ENCODE assay signal across 8 cellular contexts in genomic region chr11:75563501-75563977, GRCh38. TPM values are rescaled to one million over a fixed set of nuclear protein-coding genes. Genes with fewer than 3 reads are reported as not detected.
DNase-seq lines count a peak whose midpoint lies in the region; ATAC-seq and TF ChIP-seq lines count a peak whose summit lies in the region.

No MANE protein-coding gene starts in this region.

- peak overlapping the region; percentile 35 for H2BK120ac ChIP-seq in neuronal stem cell (ENCODE audit: low read depth, low read length)

- peak overlapping the region; percentile 96 for H3K18ac ChIP-seq in neuronal stem cell (ENCODE audit: low read length)

- no peak for TF ChIP-seq CTCF in CD4-positive, alpha-beta T cell (IDR thresholded peaks at IDR 0.05)
- TF ChIP-seq CTCF in Peyer's patch (IDR thresholded peaks at IDR 0.05) (no peak), epithelial cell of esophagus (IDR thresholded peaks at IDR 0.05; ENCODE audit: insufficient read depth, low read depth, low read length, missing control alignments) (no peak)

- H3K4me3 ChIP-seq in Peyer's patch, result peak overlapping the region; percentile 72 to 76 (median 74)
- peak overlapping the region; percentile 79 for H3K4me3 ChIP-seq in epithelial cell of esophagus (ENCODE audit: low read length)
- peak overlapping the region; percentile 74 to 94 for H3K4me3 ChIP-seq in neuronal stem cell (ENCODE audit: low read length in 2 of 2)

- no peak for ATAC-seq in CD4-positive, alpha-beta T cell (ENCODE audit: poor library complexity)
- no peak for ATAC-seq in HG03342 (IDR thresholded peaks at IDR 0.05; ENCODE audit: unreplicated experiment)
- no peak for ATAC-seq in GM19035 (IDR thresholded peaks at IDR 0.05; ENCODE audit: unreplicated experiment)

- peaks cover 0 to 64% (median 8%) of the 10 kb centered on the region in 4 donors for H3K4me1 ChIP-seq in Peyer's patch
- peaks cover 43 to 48% of the 10 kb centered on the region in 2 donors for H3K4me1 ChIP-seq in neuronal stem cell (ENCODE audit: control insufficient read depth in 2 of 2, insufficient read depth in 1 of 2, low read depth in 1 of 2, low read length in 2 of 2)

- H4K91ac ChIP-seq in neuronal stem cell (ENCODE audit: low read depth, low read length, poor library complexity), result peak overlapping the region; percentile 34

- H3K9ac ChIP-seq in neuronal stem cell (ENCODE audit: low read depth, low read length, poor library complexity), result peak overlapping the region; percentile 80

- H3K4me2 ChIP-seq in neuronal stem cell (ENCODE audit: insufficient read depth, low read length, poor library complexity, severe bottlenecking), result peak overlapping the region; percentile 73

- peak overlapping the region; percentile 16 for H2BK15ac ChIP-seq in neuronal stem cell (ENCODE audit: low read length)

- intact Hi-C loops in CD4-positive, alpha-beta T cell (cut with DNase I, micrococcal nuclease), result no loop called here

- no CpG with 5 or more reads among the region's 5 CpGs for WGBS in neuronal stem cell (ENCODE audit: extremely low coverage in 2 of 2, insufficient read length in 2 of 2, insufficient replicate concordance in 1 of 2), 2 donors

- H3K27me3 Mint-ChIP-seq in CD4-positive, alpha-beta T cell, result no peaks in the 10 kb centered on the region

- no peak for TF ChIP-seq POLR2A in Peyer's patch (IDR thresholded peaks at IDR 0.05)

- peaks cover 7% of the 10 kb centered on the region for H3K79me1 ChIP-seq in neuronal stem cell (ENCODE audit: low read depth, low read length)

- H2BK12ac ChIP-seq in neuronal stem cell (ENCODE audit: low read length), result no peak overlapping the region

- peak overlapping the region; percentile 71 for H2BK5ac ChIP-seq in neuronal stem cell (ENCODE audit: low read length)

- peak overlapping the region; percentile 26 for H2AK5ac ChIP-seq in neuronal stem cell (ENCODE audit: low read depth, low read length)

- H3K27ac ChIP-seq in CD4-positive, alpha-beta T cell (ENCODE audit: low read depth, low read length), result peak overlapping the region; percentile 41
- peak overlapping the region; percentile 87 to 97 (median 94) for H3K27ac ChIP-seq in Peyer's patch
- peak overlapping the region; percentile 99 for H3K27ac ChIP-seq in neuronal stem cell (replicated peaks; ENCODE audit: low read length)

- peak overlapping the region; percentile 15 for H3K4ac ChIP-seq in neuronal stem cell (ENCODE audit: low read length)

- H3K4me3 Mint-ChIP-seq in CD4-positive, alpha-beta T cell, result peak overlapping the region; percentile 99

- peaks cover 47% of the 10 kb centered on the region for H3K4me1 Mint-ChIP-seq in CD4-positive, alpha-beta T cell (ENCODE audit: low read depth)

- CTCF ChIA-PET in CD4-positive, alpha-beta T cell (lab: Charles Lee), result no interaction called here

- no peak overlapping the region for H3K14ac ChIP-seq in neuronal stem cell (ENCODE audit: low read length)

- DNase-seq in CD4-positive, alpha-beta T cell, result no peak
- DNase-seq in Peyer's patch (no peak), epithelial cell of esophagus (ENCODE audit: low read depth) (peak; percentile 87), neuronal stem cell (ENCODE audit: low spot score) (no peak), kidney tubule cell (ENCODE audit: low spot score) (no peak), NCI-H748 (lab: John Stamatoyannopoulos, UW; ENCODE audit: unreplicated experiment) (no peak)

- no peaks in the 10 kb centered on the region for H3K27me3 ChIP-seq in CD4-positive, alpha-beta T cell (ENCODE audit: control insufficient read depth, insufficient read depth, low read length)
- no peaks in the 10 kb centered on the region for H3K27me3 ChIP-seq in Peyer's patch
- H3K27me3 ChIP-seq in neuronal stem cell (ENCODE audit: control insufficient read depth in 3 of 3, insufficient read depth in 3 of 3, low read depth in 1 of 3, low read length in 3 of 3), result no peaks in the 10 kb centered on the region

- no peak overlapping the region for H3K23ac ChIP-seq in neuronal stem cell (ENCODE audit: low read depth, low read length, poor library complexity)

- H3K27ac Mint-ChIP-seq in CD4-positive, alpha-beta T cell, result peak overlapping the region; percentile 94

- peaks cover 20% of the 10 kb centered on the region for H3K36me3 Mint-ChIP-seq in CD4-positive, alpha-beta T cell (ENCODE audit: low read depth)

- peak overlapping the region; percentile 86 for H2AFZ ChIP-seq in neuronal stem cell (ENCODE audit: low read length)

- no peaks in the 10 kb centered on the region for H3K9me3 ChIP-seq in CD4-positive, alpha-beta T cell (ENCODE audit: control insufficient read depth, low read length)
- no peaks in the 10 kb centered on the region for H3K9me3 ChIP-seq in Peyer's patch
- H3K9me3 ChIP-seq in neuronal stem cell (replicated peaks in 1 of 2; ENCODE audit: control insufficient read depth in 2 of 2, insufficient read depth in 1 of 2, low read depth in 1 of 2, low read length in 2 of 2), result no peaks in the 10 kb centered on the region

- H3K36me3 ChIP-seq in Peyer's patch (peaks cover 0 to 21% (median 0%) of the 10 kb centered on the region in 3 donors), neuronal stem cell (replicated peaks in 1 of 2; ENCODE audit: control insufficient read depth in 2 of 2, insufficient read depth in 2 of 2, low read length in 2 of 2) (peaks cover 23 to 51% of the 10 kb centered on the region in 2 donors)

- H4K8ac ChIP-seq in neuronal stem cell (ENCODE audit: low read depth, low read length), result no peak overlapping the region

- POLR2A ChIA-PET in CD4-positive, alpha-beta T cell (lab: Charles Lee), result no interaction called here

- H3K9me3 Mint-ChIP-seq in CD4-positive, alpha-beta T cell, result no peaks in the 10 kb centered on the region

RNA-seq across cellular contexts. Expression of gene SERPINH1, which starts 1.5 kb away (rescaled TPM):
- 1 to 10 TPM; 3.5 to 4.1 TPM for total RNA-seq in CD4-positive, alpha-beta T cell
- 10 to 100 TPM; 35.4 to 50.9 (median 43.4) TPM for total RNA-seq in Peyer's patch
- polyA plus RNA-seq in neuronal stem cell (2013, experiment 1 of 2), result 246 TPM
- polyA plus RNA-seq in neuronal stem cell (2013, experiment 2 of 2), result 246 TPM

RNA-seq across cellular contexts. Expression of gene GDPD5, which starts 37.8 kb away (rescaled TPM):
- 100 to 1,000 TPM in 1 of 2 experiments, 10 to 100 TPM in 1; 91.6 to 101 TPM for total RNA-seq in CD4-positive, alpha-beta T cell
- total RNA-seq in Peyer's patch, result 10 to 100 TPM in 3 of 4 donors, 1 to 10 TPM in 1; 2.5 to 48.9 (median 22.2) TPM
- 10.9 TPM for polyA plus RNA-seq in neuronal stem cell (2013, experiment 1 of 2)
- 11.1 TPM for polyA plus RNA-seq in neuronal stem cell (2013, experiment 2 of 2)

Comparison
In these comparisons a context has a peak if more than half of its experiments do, and no peak if none do; other contexts are left out.
1. H3K27ac ChIP-seq: peak in every context shown above with its lines; median percentile 99 in neuronal stem cell; 94 in Peyer's patch; 41 in CD4-positive, alpha-beta T cell.
2. RNA of gene SERPINH1, which starts 1.5 kb away (total RNA-seq): 35.4 to 50.9 TPM in Peyer's patch; 3.5 to 4.1 TPM in CD4-positive, alpha-beta T cell; every median in the first group is over 4 times any median in the second.
3. Peak in every context shown above with its lines, with median percentiles within 50 percentile points of each other: H3K4me3 ChIP-seq.